Comparison of ENCODE assay signal across 8 cellular contexts in genomic region chr5:180071418-180072255, GRCh38.
DNase-seq lines count a peak whose midpoint lies in the region; ATAC-seq lines count a peak whose summit lies in the region.

A gene with protein sequence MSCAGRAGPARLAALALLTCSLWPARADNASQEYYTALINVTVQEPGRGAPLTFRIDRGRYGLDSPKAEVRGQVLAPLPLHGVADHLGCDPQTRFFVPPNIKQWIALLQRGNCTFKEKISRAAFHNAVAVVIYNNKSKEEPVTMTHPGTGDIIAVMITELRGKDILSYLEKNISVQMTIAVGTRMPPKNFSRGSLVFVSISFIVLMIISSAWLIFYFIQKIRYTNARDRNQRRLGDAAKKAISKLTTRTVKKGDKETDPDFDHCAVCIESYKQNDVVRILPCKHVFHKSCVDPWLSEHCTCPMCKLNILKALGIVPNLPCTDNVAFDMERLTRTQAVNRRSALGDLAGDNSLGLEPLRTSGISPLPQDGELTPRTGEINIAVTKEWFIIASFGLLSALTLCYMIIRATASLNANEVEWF (minus strand): TSS chr5:180071759. CDS start chr5:180071702, 57 bp downstream.

- DNase-seq in DMS153 treated with DMSO at 0.1 percent for 48 hours (lab: John Stamatoyannopoulos, UW; ENCODE audit: unreplicated experiment) (peak; percentile 55), NCI-H510A treated with DMSO at 0.1 percent for 48 hours (lab: John Stamatoyannopoulos, UW) (peak; percentile 52), dedifferentiated amniotic fluid mesenchymal stem cell (ENCODE audit: extremely low spot score) (peak; percentile 88), left kidney (ENCODE audit: low read depth, low spot score) (peak; percentile 97)
- peak; percentile 89 for DNase-seq in activated CD4-positive, alpha-beta T cell treated with anti-CD3 and anti-CD28 coated beads, Interleukin-2, amount 50 U/mL, for 48 hours
- DNase-seq in stimulated activated CD4-positive, alpha-beta T cell treated with anti-CD3 and anti-CD28 coated beads, Interleukin-1b, Interleukin-23, amount 100 ng/mL, for 24 hours (ENCODE audit: low read depth in 4 of 4, low spot score in 1 of 4) = peak; percentile 74 to 84 (median 80)

- ATAC-seq in HG02678 (IDR thresholded peaks at IDR 0.05; ENCODE audit: unreplicated experiment) (peak; percentile 56), GM18868 (IDR thresholded peaks at IDR 0.05; ENCODE audit: unreplicated experiment) (no peak)
